In the genomic region with DNA sequence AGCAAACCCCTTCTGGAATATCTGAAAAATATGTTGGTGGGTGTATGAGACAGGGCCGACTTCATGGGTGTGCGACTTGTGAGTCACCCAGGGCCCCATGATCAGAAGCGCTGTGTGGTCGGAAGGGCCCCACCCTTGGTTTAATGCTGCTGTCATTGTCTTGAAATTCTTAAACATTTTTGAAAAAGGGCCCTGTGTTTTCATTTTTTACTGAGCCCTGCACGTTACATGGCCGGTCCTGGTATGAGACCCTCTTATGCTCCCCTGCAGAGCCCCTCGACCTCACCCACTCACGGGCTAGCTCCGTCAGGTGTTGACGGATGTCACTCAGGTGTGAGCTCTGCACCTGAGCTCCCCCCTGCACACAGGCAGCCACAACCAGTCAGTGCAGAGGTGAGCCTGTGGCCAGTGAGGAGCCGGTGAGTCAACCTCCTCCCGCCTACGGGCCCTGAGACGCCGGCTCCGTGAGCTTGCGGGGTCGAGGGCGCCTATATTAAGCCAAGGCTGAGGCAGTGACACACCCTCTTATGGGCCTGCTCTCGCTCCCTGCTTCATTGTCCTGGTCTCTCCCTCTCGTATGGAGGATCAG, we compare ENCODE assay signal across 9 cellular contexts. TPM values are rescaled to one million over a fixed set of nuclear protein-coding genes. Genes with fewer than 3 reads are reported as not detected.
DNase-seq lines count a peak whose midpoint lies in the region; ATAC-seq and FAIRE-seq lines count a peak whose summit lies in the region.
"Had no signal": no experiment of that assay in that cellular context is flagged by ENCODE, and none has a peak within 500 bp of the region (broad histone marks: within the 10 kb centered on the region; RNA-seq: fewer than 3 reads in every experiment).

No MANE protein-coding gene starts in this region.

- peaks cover 33% of the 10 kb centered on the region for H3K4me1 Mint-ChIP-seq in stimulated activated naive CD8-positive, alpha-beta T cell treated with anti-CD3 and anti-CD28 coated beads, Interleukin-15, Interleukin-2, amounts not matched to agents 100 ng/mL and 50 ng/mL, for 24 hours (ENCODE audit: low read depth)

- peak; percentile 21 for FAIRE-seq in RCC 7860 (lab: Jason Lieb, UNC)

- H2BK120ac ChIP-seq in mesenchymal stem cell (ENCODE audit: low read depth, low read length), result no peak overlapping the region

- H3K27ac ChIP-seq in mesenchymal stem cell (ENCODE audit: low read length, poor library complexity, severe bottlenecking), result no peak overlapping the region

- H3K9me3 Mint-ChIP-seq in stimulated activated naive CD8-positive, alpha-beta T cell treated with anti-CD3 and anti-CD28 coated beads, Interleukin-15, Interleukin-2, amounts not matched to agents 100 ng/mL and 50 ng/mL, for 24 hours, result no peaks in the 10 kb centered on the region

- peak overlapping the region; percentile 83 for H3K27ac Mint-ChIP-seq in stimulated activated naive CD8-positive, alpha-beta T cell treated with anti-CD3 and anti-CD28 coated beads, Interleukin-15, Interleukin-2, amounts not matched to agents 100 ng/mL and 50 ng/mL, for 24 hours

- H3K27me3 ChIP-seq in mesenchymal stem cell (ENCODE audit: control insufficient read depth in 1 of 2, insufficient read depth in 1 of 2, low read length in 2 of 2), result no peaks in the 10 kb centered on the region

- in situ Hi-C loops in G401 (cut with HindIII; ENCODE audit: low sequenced_read_pairs), result no loop called here

- no peak overlapping the region for H3K14ac ChIP-seq in mesenchymal stem cell (ENCODE audit: low read length in 2 of 2)

- no peaks in the 10 kb centered on the region for H3K36me3 ChIP-seq in mesenchymal stem cell (ENCODE audit: control insufficient read depth in 1 of 2, insufficient read depth in 2 of 2, low read depth in 1 of 2, low read length in 2 of 2)

- H3K4me2 ChIP-seq in mesenchymal stem cell (ENCODE audit: low read length, poor library complexity, severe bottlenecking), result no peak overlapping the region

- peak overlapping the region; percentile 73 for H4K91ac ChIP-seq in mesenchymal stem cell (ENCODE audit: low read length)

- no peak overlapping the region for H3K4me3 ChIP-seq in mesenchymal stem cell (ENCODE audit: insufficient read depth in 1 of 2, low read depth in 1 of 2, low read length in 2 of 2)

- no peak overlapping the region for H2AFZ ChIP-seq in mesenchymal stem cell (ENCODE audit: low read depth, low read length)

- no peaks in the 10 kb centered on the region for H3K9me3 ChIP-seq in mesenchymal stem cell (ENCODE audit: control insufficient read depth, low read length)

- H3K23ac ChIP-seq in mesenchymal stem cell (ENCODE audit: low read length in 2 of 2), result no peak overlapping the region

- H2BK12ac ChIP-seq in mesenchymal stem cell (ENCODE audit: low read length in 2 of 2), result peak overlapping the region in 1 of 2 experiments; percentile 51

- H2AK5ac ChIP-seq in mesenchymal stem cell (ENCODE audit: low read length, severe bottlenecking), result peak overlapping the region; percentile 20

- H2BK5ac ChIP-seq in mesenchymal stem cell (ENCODE audit: low read depth, low read length, poor library complexity, severe bottlenecking), result no peak overlapping the region

- no peaks in the 10 kb centered on the region for H3K36me3 Mint-ChIP-seq in stimulated activated naive CD8-positive, alpha-beta T cell treated with anti-CD3 and anti-CD28 coated beads, Interleukin-15, Interleukin-2, amounts not matched to agents 100 ng/mL and 50 ng/mL, for 24 hours (ENCODE audit: low read depth)

- peak overlapping the region in 1 of 2 experiments; percentile 59 for H3K18ac ChIP-seq in mesenchymal stem cell (ENCODE audit: low read depth in 1 of 2, low read length in 2 of 2)

- no peak overlapping the region for H2BK15ac ChIP-seq in mesenchymal stem cell (ENCODE audit: low read depth, poor library complexity, severe bottlenecking)

- DNase-seq in AG08395 (ENCODE audit: low spot score), result peak; percentile 86
- peak; percentile 58 for DNase-seq in RCC 7860 (ENCODE audit: low spot score)
- DNase-seq in activated gamma-delta T cell treated with anti-CD3 and anti-CD28 coated beads, Interleukin-2, amount 50 U/mL, for 16 hours (ENCODE audit: low read depth), result peak; percentile 72
- DNase-seq in mesenchymal stem cell, result peak; percentile 77
- DNase-seq in G401 (ENCODE audit: low spot score), result no peak
- DNase-seq: DND-41 had no signal

- H4K8ac ChIP-seq in mesenchymal stem cell (ENCODE audit: low read length), result peak overlapping the region; percentile 16

- peak overlapping the region; percentile 2 to 47 for H3K4ac ChIP-seq in mesenchymal stem cell (ENCODE audit: low read depth in 1 of 2, low read length in 2 of 2)

- H3K27me3 Mint-ChIP-seq in stimulated activated naive CD8-positive, alpha-beta T cell treated with anti-CD3 and anti-CD28 coated beads, Interleukin-15, Interleukin-2, amounts not matched to agents 100 ng/mL and 50 ng/mL, for 24 hours, result peaks cover 3% of the 10 kb centered on the region

- H3K9ac ChIP-seq in mesenchymal stem cell (ENCODE audit: low read length), result peak overlapping the region; percentile 75

- ATAC-seq in HG02623 (IDR thresholded peaks at IDR 0.05; ENCODE audit: unreplicated experiment) (no peak), HG03442 (IDR thresholded peaks at IDR 0.05; ENCODE audit: unreplicated experiment) (no peak)

- WGBS in mesenchymal stem cell, result 32% methylated on average over 21 of the region's 21 CpGs

- peak overlapping the region; percentile 62 for H3K4me3 Mint-ChIP-seq in stimulated activated naive CD8-positive, alpha-beta T cell treated with anti-CD3 and anti-CD28 coated beads, Interleukin-15, Interleukin-2, amounts not matched to agents 100 ng/mL and 50 ng/mL, for 24 hours

- H3K4me1 ChIP-seq in mesenchymal stem cell (ENCODE audit: control insufficient read depth, insufficient read depth, low read depth, low read length), result peaks cover 18% of the 10 kb centered on the region

- no peaks in the 10 kb centered on the region for H3K79me1 ChIP-seq in mesenchymal stem cell (replicated peaks; ENCODE audit: low read length, poor library complexity, severe bottlenecking)

RNA-seq across cellular contexts. Expression of a gene that starts 27.7 kb away (rescaled TPM):
- polyA plus RNA-seq in mesenchymal stem cell (2013, experiment 1 of 2), result 57.8 TPM
- 51.9 TPM for polyA plus RNA-seq in mesenchymal stem cell (2013, experiment 2 of 2)
- 39.5 and 44.2 TPM in 2 replicates for total RNA-seq in G401 (2014; rRNA removed; shearing (Covaris generic))

RNA-seq across cellular contexts. Expression of a gene that starts 46.9 kb away (rescaled TPM):
- 37.7 TPM for polyA plus RNA-seq in mesenchymal stem cell (2013, experiment 1 of 2)
- polyA plus RNA-seq in mesenchymal stem cell (2013, experiment 2 of 2), result 35.4 TPM
- 216 and 321 TPM in 2 replicates for total RNA-seq in G401 (2014; rRNA removed; shearing (Covaris generic))
